In genomic region chr19:41144403-41144802, GRCh38 we compare ENCODE assay signal across 8 cellular contexts. TPM values are rescaled to one million over a fixed set of nuclear protein-coding genes. Genes with fewer than 3 reads are reported as not detected.
DNase-seq lines count a peak whose midpoint lies in the region; ATAC-seq and TF ChIP-seq lines count a peak whose summit lies in the region.

No MANE protein-coding gene starts in this region.

- ATAC-seq in HG02870 (IDR thresholded peaks at IDR 0.05; ENCODE audit: unreplicated experiment), result no peak

- H3K4me1 Mint-ChIP-seq in endothelial cell (ENCODE audit: unreplicated experiment), result no peaks in the 10 kb centered on the region

- H3K36me3 Mint-ChIP-seq in endothelial cell (ENCODE audit: low read depth, unreplicated experiment), result no peaks in the 10 kb centered on the region

- no peak overlapping the region for H3K4me3 Mint-ChIP-seq in endothelial cell (ENCODE audit: unreplicated experiment)

- DNase-seq in AML-193 (lab: John Stamatoyannopoulos, UW) (peak; percentile 61 to 73), HCEC 1CT (peak; percentile 68), NOMO-1 treated with DMSO at 0.1 percent for 48 hours (lab: John Stamatoyannopoulos, UW; ENCODE audit: unreplicated experiment) (peak; percentile 66), endothelial cell (ENCODE audit: low spot score) (peak; percentile 77), middle frontal gyrus (ENCODE audit: extremely low spot score, low spot score) (peak; percentile 27)
- peak; percentile 77 to 78 for DNase-seq in activated CD8-positive, alpha-beta memory T cell treated with anti-CD3 and anti-CD28 coated beads for 1 hour (ENCODE audit: extremely low read depth in 1 of 2, low read depth in 1 of 2)
- DNase-seq in stimulated activated CD8-positive, alpha-beta memory T cell treated with anti-CD3 and anti-CD28 coated beads, Interleukin-4, amount 100 ng/mL, for 4 hours (ENCODE audit: low read depth in 2 of 2, low spot score in 1 of 2), result peak; percentile 63 to 88

- H3K9me3 Mint-ChIP-seq in endothelial cell (ENCODE audit: unreplicated experiment), result no peaks in the 10 kb centered on the region

- peak; percentile 61 for TF ChIP-seq CTCF in endothelial cell (IDR thresholded peaks at IDR 0.05; ENCODE audit: unreplicated experiment)

- peaks cover 3% of the 10 kb centered on the region for H3K27me3 Mint-ChIP-seq in endothelial cell (ENCODE audit: unreplicated experiment)

- no peak overlapping the region for H3K27ac Mint-ChIP-seq in endothelial cell (ENCODE audit: unreplicated experiment)

RNA-seq across cellular contexts. Expression of gene CYP2F1, which starts 30.2 kb away (rescaled TPM):
- total RNA-seq in endothelial cell (ENCODE audit: unreplicated experiment), result not detected

RNA-seq across cellular contexts. Expression of gene CYP2S1, which starts 48.6 kb away (rescaled TPM):
- 17.5 TPM for total RNA-seq in endothelial cell (ENCODE audit: unreplicated experiment)

RNA-seq across cellular contexts. Expression of gene CYP2A13, which starts 56.2 kb away (rescaled TPM):
- total RNA-seq in endothelial cell (ENCODE audit: unreplicated experiment), result not detected

Comparison
In these comparisons a context has a peak if more than half of its experiments do, and no peak if none do; other contexts are left out.
1. DNase-seq: peak in every context shown above with its lines; median percentile 78 in activated CD8-positive, alpha-beta memory T cell treated with anti-CD3 and anti-CD28 coated beads for 1 hour; 77 in endothelial cell; 76 in stimulated activated CD8-positive, alpha-beta memory T cell treated with anti-CD3 and anti-CD28 coated beads, Interleukin-4, amount 100 ng/mL, for 4 hours; 68 in HCEC 1CT; 67 in AML-193; 66 in NOMO-1 treated with DMSO at 0.1 percent for 48 hours; 27 in middle frontal gyrus.